In genomic region chr3:41318520-41318919, GRCh38 we compare ENCODE assay signal across 19 cellular contexts.
DNase-seq lines count a peak whose midpoint lies in the region; ATAC-seq and TF ChIP-seq lines count a peak whose summit lies in the region.
"Had no signal": no experiment of that assay in that cellular context is flagged by ENCODE, and none has a peak within 500 bp of the region (broad histone marks: within the 10 kb centered on the region; RNA-seq: fewer than 3 reads in every experiment).

No MANE protein-coding gene starts in this region.

- WGBS in spleen, 5 donors, result 85 to 91% (median 88%) methylated on average over 2 of the region's 2 CpGs

- no peaks in the 10 kb centered on the region for H3K4me1 ChIP-seq in breast epithelium
- H3K4me1 ChIP-seq in SJCRH30, result peaks cover 4% of the 10 kb centered on the region; the same call in 1 of the 2 replicates
- H3K4me1 ChIP-seq in spleen, result peaks cover 0 to 1% (median 0%) of the 10 kb centered on the region in 6 donors

- H3K4me3 ChIP-seq in breast epithelium (no peak overlapping the region), SJCRH30 (no peak overlapping the region), spleen (no peak overlapping the region)
- H3K4me3 ChIP-seq: SK-N-MC had no signal

- no peaks in the 10 kb centered on the region for H3K9me3 Mint-ChIP-seq in MCF 10A (ENCODE audit: unreplicated experiment)

- TF ChIP-seq POLR2A in breast epithelium (IDR thresholded peaks at IDR 0.05), result no peak
- TF ChIP-seq POLR2A in spleen (IDR thresholded peaks at IDR 0.05), result no peak

- H3K27ac ChIP-seq in breast epithelium (no peak overlapping the region), SJCRH30 (no peak overlapping the region), spleen (no peak overlapping the region)
- H3K27ac ChIP-seq: SK-N-MC had no signal

- no peak overlapping the region for H3K4me3 Mint-ChIP-seq in MCF 10A (ENCODE audit: unreplicated experiment)
- H3K4me3 Mint-ChIP-seq: activated naive CD8-positive, alpha-beta T cell; CD4-positive, CD25-positive, alpha-beta regulatory T cell; naive B cell had no signal

- H3K36me3 ChIP-seq in breast epithelium, result no peaks in the 10 kb centered on the region
- H3K36me3 ChIP-seq in SJCRH30, result no peaks in the 10 kb centered on the region
- H3K36me3 ChIP-seq in spleen, result no peaks in the 10 kb centered on the region

- BruUV-seq in MCF 10A (replicated peaks; lab: Mats Ljungman, UMichigan), result no TSS peak

- no peaks in the 10 kb centered on the region for H3K9me3 ChIP-seq in breast epithelium
- H3K9me3 ChIP-seq in SJCRH30 (replicated peaks), result no peaks in the 10 kb centered on the region
- H3K9me3 ChIP-seq in spleen, result no peaks in the 10 kb centered on the region

- POLR2A ChIA-PET in MCF 10A (lab: Yijun Ruan, JAX), result no interaction called here

- intact Hi-C loops in MCF 10A (cut with micrococcal nuclease) (no loop called here), breast epithelium (cut with DNase I; ENCODE audit: low total_unique reads) (no loop called here), spleen (cut with DNase I; ENCODE audit: low total_unique reads) (no loop called here)

- DNase-seq in MCF 10A (ENCODE audit: unreplicated experiment) (peak; percentile 3), breast epithelium (ENCODE audit: low spot score in 2 of 2) (no peak), SJCRH30 (peak; percentile 3 to 15), glomerular visceral epithelial cell (ENCODE audit: extremely low spot score) (peak; percentile 51), mesenteric fat pad (ENCODE audit: low spot score) (no peak), spleen (no peak), SK-N-DZ (ENCODE audit: low spot score) (no peak)
- DNase-seq: 8988T; caudate nucleus; CD4-positive, CD25-positive, alpha-beta regulatory T cell; DND-41; effector CD4-positive, alpha-beta T cell; naive B cell; NCI-H187 treated with DMSO at 0.1 percent for 48 hours; NCI-H524 treated with DMSO at 0.1 percent for 48 hours; stimulated activated naive CD4-positive, alpha-beta T cell had no signal

- CTCF ChIA-PET in MCF 10A (lab: Yijun Ruan, JAX), result interaction anchor here (0.7 kb wide), 1 partner anchor 220 kb away, joined by 3 read pairs; no protein-coding TSS in a partner anchor

- H3K4me1 Mint-ChIP-seq in MCF 10A (ENCODE audit: insufficient read depth, unreplicated experiment), result no peaks in the 10 kb centered on the region
- H3K4me1 Mint-ChIP-seq: naive B cell had no signal

- no peaks in the 10 kb centered on the region for H3K36me3 Mint-ChIP-seq in MCF 10A (ENCODE audit: insufficient read depth, unreplicated experiment)
- H3K36me3 Mint-ChIP-seq: naive B cell had no signal

- TF ChIP-seq CTCF in MCF 10A (IDR thresholded peaks at IDR 0.05; ENCODE audit: unreplicated experiment), result no peak
- no peak for TF ChIP-seq CTCF in breast epithelium (IDR thresholded peaks at IDR 0.05)
- TF ChIP-seq CTCF in spleen (IDR thresholded peaks at IDR 0.05 in 8 of 11, conservative IDR thresholded peaks at IDR 0.05 in 3 of 11), result no peak

- ATAC-seq in HG03571 (IDR thresholded peaks at IDR 0.05; ENCODE audit: unreplicated experiment), result no peak

- H3K27me3 ChIP-seq in breast epithelium, result no peaks in the 10 kb centered on the region
- no peaks in the 10 kb centered on the region for H3K27me3 ChIP-seq in SJCRH30
- H3K27me3 ChIP-seq in spleen (replicated peaks in 1 of 7), result no peaks in the 10 kb centered on the region

- no peak overlapping the region for H3K27ac Mint-ChIP-seq in MCF 10A (ENCODE audit: low read depth, unreplicated experiment)
- H3K27ac Mint-ChIP-seq: activated naive CD8-positive, alpha-beta T cell; naive B cell had no signal

- no peaks in the 10 kb centered on the region for H3K27me3 Mint-ChIP-seq in MCF 10A (ENCODE audit: insufficient read depth, unreplicated experiment)
- H3K27me3 Mint-ChIP-seq: activated naive CD8-positive, alpha-beta T cell; CD4-positive, CD25-positive, alpha-beta regulatory T cell; naive B cell had no signal

Comparison
In these comparisons a context has a peak if more than half of its experiments do, and no peak if none do; other contexts are left out.
1. DNase-seq: peak in MCF 10A (single experiment), SJCRH30 (2 of 2) and glomerular visceral epithelial cell (single experiment); none in breast epithelium (0 of 2), mesenteric fat pad (single experiment), spleen (single experiment) and SK-N-DZ (single experiment).